ENCODE assay signal across 14 cellular contexts in the genomic region with DNA sequence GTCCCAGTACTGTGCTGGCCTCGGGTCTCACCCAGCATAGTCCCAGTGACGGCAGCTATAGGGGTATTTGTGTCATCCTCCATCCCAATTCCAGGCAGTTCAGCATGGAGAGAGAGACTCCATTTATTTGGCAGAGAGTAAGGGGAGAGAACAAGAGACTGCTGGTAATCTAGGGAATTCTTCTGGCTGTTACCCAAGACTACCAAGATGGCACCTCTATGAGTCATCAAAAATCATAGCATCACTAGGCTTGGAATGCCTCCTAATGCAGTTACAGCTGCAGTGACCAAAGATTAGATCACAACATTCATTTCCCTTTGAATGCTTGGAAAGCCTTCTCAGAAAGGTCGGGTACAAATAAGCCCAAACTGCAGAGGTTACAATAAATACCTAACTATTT.
DNase-seq lines count a peak whose midpoint lies in the region; ATAC-seq, FAIRE-seq and TF ChIP-seq lines count a peak whose summit lies in the region.
"Had no signal": no experiment of that assay in that cellular context is flagged by ENCODE, and none has a peak within 500 bp of the region (broad histone marks: within the 10 kb centered on the region; RNA-seq: fewer than 3 reads in every experiment).

No MANE protein-coding gene starts in this region.

- H3K36me3 Mint-ChIP-seq in nephron progenitor cell (ENCODE audit: low read depth): peaks cover 4% of the 10 kb centered on the region

- DNase-seq in AG10803 (ENCODE audit: low read depth): peak; percentile 46
- DNase-seq in LoVo (ENCODE audit: low spot score): peak; percentile 9
- peak; percentile 83 for DNase-seq in brain microvascular endothelial cell
- DNase-seq in iris pigment epithelial cell (ENCODE audit: low read depth): peak; percentile 63
- no peak for DNase-seq in nephron progenitor cell
- DNase-seq in stimulated activated CD4-positive, alpha-beta T cell treated with anti-CD3 and anti-CD28 coated beads, Interleukin-4, amount 100 ng/mL, for 4 hours: no peak
- no peak for DNase-seq in D721Med (ENCODE audit: insufficient read length, low spot score)
- DNase-seq: activated CD4-positive, alpha-beta T cell treated with anti-CD3 and anti-CD28 coated beads for 4 hours; activated T-cell treated with anti-CD3 and anti-CD28 coated beads, Interleukin-2, amount 50 U/mL, for 1 hour; adrenal gland; H7; stimulated activated CD4-positive, alpha-beta T cell treated with anti-CD3 and anti-CD28 coated beads, Interleukin-2, amount 100 ng/mL, for 48 hours had no signal

- no peak for ATAC-seq in GM18909 (IDR thresholded peaks at IDR 0.05; ENCODE audit: poor library complexity, unreplicated experiment)

- H3K27ac Mint-ChIP-seq in nephron progenitor cell: no peak overlapping the region

- peaks cover 33% of the 10 kb centered on the region for H3K9me3 Mint-ChIP-seq in nephron progenitor cell

- FAIRE-seq in D721Med (lab: Jason Lieb, UNC): no peak
- FAIRE-seq: G401.6 had no signal

- H3K4me3 Mint-ChIP-seq in nephron progenitor cell: no peak overlapping the region

- in situ Hi-C loops in brain microvascular endothelial cell (cut with HindIII; ENCODE audit: low pct_ligation_motif_present, low sequenced_read_pairs): no loop called here

- no peaks in the 10 kb centered on the region for H3K27me3 ChIP-seq in brain microvascular endothelial cell (replicated peaks)
- H3K27me3 ChIP-seq: adrenal gland had no signal

- H3K27ac ChIP-seq in brain microvascular endothelial cell: no peak overlapping the region
- H3K27ac ChIP-seq: adrenal gland had no signal

- peaks cover 5% of the 10 kb centered on the region for H3K27me3 Mint-ChIP-seq in nephron progenitor cell (ENCODE audit: low read depth, poor library complexity)

- H3K4me3 ChIP-seq in AG10803 (ENCODE audit: low read length): no peak overlapping the region
- H3K4me3 ChIP-seq in brain microvascular endothelial cell (ENCODE audit: low read depth, low read length): no peak overlapping the region
- H3K4me3 ChIP-seq: adrenal gland had no signal

- H3K4me1 Mint-ChIP-seq in nephron progenitor cell: no peaks in the 10 kb centered on the region

- TF ChIP-seq CTCF in AG10803 (conservative IDR thresholded peaks at IDR 0.05; ENCODE audit: low read length) (no peak), brain microvascular endothelial cell (IDR thresholded peaks at IDR 0.05; ENCODE audit: low read depth, low read length, missing control alignments) (no peak), nephron progenitor cell (IDR thresholded peaks at IDR 0.05) (no peak), D721Med (IDR thresholded peaks at IDR 0.05; ENCODE audit: insufficient read depth, missing control alignments) (no peak)

- H3K36me3 ChIP-seq in brain microvascular endothelial cell (replicated peaks): no peaks in the 10 kb centered on the region
- H3K36me3 ChIP-seq: adrenal gland had no signal

Comparison
In these comparisons a context has a peak if more than half of its experiments do, and no peak if none do; other contexts are left out.
1. DNase-seq: peak in AG10803 (single experiment), LoVo (single experiment), brain microvascular endothelial cell (single experiment) and iris pigment epithelial cell (single experiment); none in nephron progenitor cell (single experiment), stimulated activated CD4-positive, alpha-beta T cell treated with anti-CD3 and anti-CD28 coated beads, Interleukin-4, amount 100 ng/mL, for 4 hours (0 of 2) and D721Med (single experiment).